Comparison of ENCODE assay signal across 8 cellular contexts in the genomic region with DNA sequence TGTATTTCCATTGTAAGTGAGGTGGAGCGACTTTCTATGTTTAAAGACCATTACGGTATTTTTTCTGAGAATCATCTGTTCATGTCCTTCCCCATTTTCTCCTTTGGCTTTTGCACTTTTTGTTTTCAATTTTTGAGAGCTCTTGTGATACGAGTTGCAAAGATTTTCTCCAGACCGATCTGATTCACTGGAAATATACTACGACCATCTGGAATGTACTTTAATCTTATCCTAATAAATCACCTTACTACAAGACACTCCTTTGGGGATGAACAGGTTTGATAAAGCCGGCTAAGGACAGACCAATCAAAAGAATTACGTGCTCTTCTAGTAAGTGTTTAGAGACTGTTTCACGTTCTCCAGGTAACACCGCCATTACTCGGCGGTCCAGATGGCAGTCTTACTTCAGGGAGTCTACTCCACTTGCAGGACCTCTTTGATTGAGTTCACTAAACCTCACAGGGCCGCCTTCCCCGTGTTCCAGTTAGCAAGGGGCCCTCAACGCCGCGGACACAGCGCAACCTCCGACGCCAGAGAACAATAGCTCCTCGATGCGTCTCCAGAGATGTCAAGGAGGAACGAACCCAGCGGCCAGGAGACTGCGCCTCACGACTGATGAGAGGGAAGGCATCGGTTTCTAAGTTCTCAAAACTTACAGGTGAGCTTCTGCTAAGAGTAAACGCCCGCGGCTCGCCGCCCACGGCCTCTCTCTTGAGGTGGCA. TPM values are rescaled to one million over a fixed set of nuclear protein-coding genes. Genes with fewer than 3 reads are reported as not detected.
DNase-seq lines count a peak whose midpoint lies in the region; ATAC-seq, FAIRE-seq and TF ChIP-seq lines count a peak whose summit lies in the region.

No MANE protein-coding gene starts in this region.

- in situ Hi-C loops in GM23248 (cut with MboI) = no loop called here

- H4K20me1 ChIP-seq in GM23248 (ENCODE audit: insufficient read depth) = no peaks in the 10 kb centered on the region; the same call in 1 of the 2 replicates

- peaks cover 26% of the 10 kb centered on the region for H3F3A ChIP-seq in GM23248 (ENCODE audit: insufficient read depth)

- H3K4me1 ChIP-seq in GM23248 (ENCODE audit: insufficient read depth) (peaks cover 25% of the 10 kb centered on the region), mucosa of descending colon (ENCODE audit: low read depth) (peaks cover 13% of the 10 kb centered on the region)

- no peaks in the 10 kb centered on the region for H3K9me2 ChIP-seq in GM23248 (ENCODE audit: insufficient read depth)

- H3K27ac ChIP-seq in GM23248 (peak overlapping the region; percentile 96), cingulate gyrus (ENCODE audit: low read depth, low read length) (peak overlapping the region; percentile 98)

- H3K36me3 ChIP-seq in GM23248 (ENCODE audit: low read depth) = no peaks in the 10 kb centered on the region
- no peaks in the 10 kb centered on the region for H3K36me3 ChIP-seq in mucosa of descending colon (ENCODE audit: low read depth)

- H3K79me2 ChIP-seq in GM23248 (ENCODE audit: insufficient read depth) = peaks cover 92% of the 10 kb centered on the region

- intact Hi-C loops in mucosa of descending colon (cut with DNase I, micrococcal nuclease) = loop anchor here (5.0 kb wide), 1 partner anchor 34 kb away; the partner anchor contains the start of gene SOD2 (in 2 of the 2)

- peak; percentile 12 for ATAC-seq in mucosa of descending colon

- peak overlapping the region; percentile 89 for H3K9ac ChIP-seq in GM23248

- peak overlapping the region; percentile 66 for H3K4me3 ChIP-seq in GM08714 (ENCODE audit: low read length)
- peak overlapping the region; percentile 88 for H3K4me3 ChIP-seq in GM23248
- peak overlapping the region; percentile 97 for H3K4me3 ChIP-seq in mucosa of descending colon

- no peak for DNase-seq in GM23248
- peak; percentile 87 for DNase-seq in NCI-H2171 treated with DMSO at 0.1 percent for 48 hours (lab: John Stamatoyannopoulos, UW)
- no peak for DNase-seq in mucosa of descending colon
- DNase-seq in RCC 7860 (ENCODE audit: low spot score) = no peak
- DNase-seq in GDM1 (lab: John Stamatoyannopoulos, UW) = no peak
- no peak for DNase-seq in ureter (ENCODE audit: low spot score)

- FAIRE-seq in RCC 7860 (lab: Jason Lieb, UNC) = no peak

- no peak for TF ChIP-seq CTCF in mucosa of descending colon (IDR thresholded peaks at IDR 0.05)

- H3K4me2 ChIP-seq in GM23248 (ENCODE audit: unreplicated experiment) = peak overlapping the region; percentile 93

- 7 to 11% methylated on average over 32 of the region's 32 CpGs for WGBS in GM23248 (ENCODE audit: low coverage in 1 of 2, low lambda C conversion rate in 2 of 2, missing lambda C conversion rate in 2 of 2), 2 experiments

- no peaks in the 10 kb centered on the region for H3K27me3 ChIP-seq in GM23248 (replicated peaks; ENCODE audit: insufficient read depth)

- peak overlapping the region; percentile 90 for H2AFZ ChIP-seq in GM23248

- H3K9me3 ChIP-seq in GM23248 (ENCODE audit: low read depth) (no peaks in the 10 kb centered on the region), mucosa of descending colon (no peaks in the 10 kb centered on the region)

RNA-seq across cellular contexts. Expression of gene WTAP, which starts 0.9 kb away (rescaled TPM):
- total RNA-seq in GM23248 (2014; rRNA removed; shearing (Covaris generic)) = 57.8 and 64.8 TPM in 2 replicates
- 87.8 and 89.8 TPM in 2 replicates for polyA plus RNA-seq in GM23248 (2016; fragmentation: Nextera tagmentation; extraction: Ambion mirVana)
- total RNA-seq in mucosa of descending colon (10 to 100 TPM; 81.1 to 85.8 (median 84.4) TPM), ureter (111 TPM)

RNA-seq across cellular contexts. Expression of gene SOD2, which starts 33.3 kb away (rescaled TPM):
- total RNA-seq in GM23248 (2014; rRNA removed; shearing (Covaris generic)) = 62.6 and 74.0 TPM in 2 replicates
- 52.6 and 53.1 TPM in 2 replicates for polyA plus RNA-seq in GM23248 (2016; fragmentation: Nextera tagmentation; extraction: Ambion mirVana)
- 100 to 1,000 TPM; 286 to 462 (median 400) TPM for total RNA-seq in mucosa of descending colon
- 238 TPM for total RNA-seq in ureter

RNA-seq across cellular contexts. Expression of gene ACAT2, which starts 35.5 kb away (rescaled TPM):
- total RNA-seq in GM23248 (2014; rRNA removed; shearing (Covaris generic)) = 10.1 and 10.5 TPM in 2 replicates
- polyA plus RNA-seq in GM23248 (2016; fragmentation: Nextera tagmentation; extraction: Ambion mirVana) = 17.6 and 18.9 TPM in 2 replicates
- total RNA-seq in mucosa of descending colon (10 to 100 TPM; 31.3 to 94.1 (median 71.1) TPM), ureter (42.1 TPM)
